In genomic region chr2:98867539-98868309, GRCh38 we compare ENCODE assay signal across 16 cellular contexts.
DNase-seq lines count a peak whose midpoint lies in the region; ATAC-seq lines count a peak whose summit lies in the region.
"Had no signal": no experiment of that assay in that cellular context is flagged by ENCODE, and none has a peak within 500 bp of the region (broad histone marks: within the 10 kb centered on the region; RNA-seq: fewer than 3 reads in every experiment).

No MANE protein-coding gene starts in this region.

- POLR2A ChIA-PET in naive thymus-derived CD8-positive, alpha-beta T cell (lab: Charles Lee): no interaction called here

- H3K9ac ChIP-seq in mucosa of stomach (ENCODE audit: low read length): no peak overlapping the region
- H3K9ac ChIP-seq: BLaER1 treated with 17β-estradiol and CSF1 and Interleukin-3, amounts not matched to agents 10 nM and 100 nM had no signal

- peaks cover 31% of the 10 kb centered on the region for H3K4me1 ChIP-seq in mucosa of stomach (ENCODE audit: control insufficient read depth, insufficient read depth, low read length)
- H3K4me1 ChIP-seq in SJCRH30: no peaks in the 10 kb centered on the region
- H3K4me1 ChIP-seq: BLaER1 treated with 17β-estradiol and CSF1 and Interleukin-3, amounts not matched to agents 10 nM and 100 nM had no signal

- H3K27me3 ChIP-seq in MG63 (no peaks in the 10 kb centered on the region), mucosa of stomach (ENCODE audit: control insufficient read depth, insufficient read depth, low read length) (no peaks in the 10 kb centered on the region), SJCRH30 (peaks cover 3% of the 10 kb centered on the region; the same call in 1 of the 2 replicates)
- H3K27me3 ChIP-seq: BLaER1 treated with 17β-estradiol and CSF1 and Interleukin-3, amounts not matched to agents 10 nM and 100 nM had no signal

- H3K27ac Mint-ChIP-seq in naive thymus-derived CD8-positive, alpha-beta T cell: no peak overlapping the region
- H3K27ac Mint-ChIP-seq: stimulated activated naive B cell treated with anti-CD40 and anti-IgM and Interleukin-4, amounts not matched to agents 10 μg/mL and 1 μg/mL and 100 μg/mL, for 72 hours had no signal

- H3K9me3 Mint-ChIP-seq in naive thymus-derived CD8-positive, alpha-beta T cell: peaks cover 1 to 12% (median 7%) of the 10 kb centered on the region in 9 donors

- H3K27ac ChIP-seq in SJCRH30: no peak overlapping the region
- H3K27ac ChIP-seq: BLaER1 treated with 17β-estradiol and CSF1 and Interleukin-3, amounts not matched to agents 10 nM and 100 nM had no signal

- no peak overlapping the region for H3K4me3 ChIP-seq in MG63
- H3K4me3 ChIP-seq in mucosa of stomach (ENCODE audit: low read length): peak overlapping the region; percentile 67
- H3K4me3 ChIP-seq in SJCRH30: no peak overlapping the region
- H3K4me3 ChIP-seq: BLaER1 treated with 17β-estradiol and CSF1 and Interleukin-3, amounts not matched to agents 10 nM and 100 nM; mucosa of descending colon had no signal

- ATAC-seq in naive thymus-derived CD8-positive, alpha-beta T cell: no peak
- ATAC-seq: stimulated activated naive B cell treated with anti-CD40 and anti-IgM and Interleukin-4, amounts not matched to agents 10 μg/mL and 1 μg/mL and 100 μg/mL, for 72 hours had no signal

- peaks cover 0 to 4% (median 3%) of the 10 kb centered on the region in 5 donors for H3K27me3 Mint-ChIP-seq in naive thymus-derived CD8-positive, alpha-beta T cell

- DNase-seq in DMS53 treated with DMSO at 0.1 percent for 48 hours (lab: John Stamatoyannopoulos, UW; ENCODE audit: unreplicated experiment) (peak; percentile 22), MG63 (peak; percentile 56), cerebellum (ENCODE audit: low spot score) (peak; percentile 15), SIG-M5 (lab: John Stamatoyannopoulos, UW) (no peak), SJCRH30 (no peak)
- no peak for DNase-seq in stimulated activated CD4-positive, alpha-beta T cell treated with anti-CD3 and anti-CD28 coated beads, Interleukin-4, amount 100 ng/mL, for 24 hours
- DNase-seq in naive thymus-derived CD8-positive, alpha-beta T cell: no peak
- DNase-seq: activated CD4-positive, CD25-positive, alpha-beta regulatory T cell treated with anti-CD3 and anti-CD28 coated beads, Interleukin-2, amount 50 U/mL, for 72 hours; GDM1; NCI-H187 treated with DMSO at 0.1 percent for 48 hours; stimulated activated CD4-positive, alpha-beta T cell treated with anti-CD3 and anti-CD28 coated beads, Interleukin-2, amount 100 ng/mL, for 48 hours; stimulated activated naive B cell treated with anti-CD40 and anti-IgM and Interleukin-4, amounts not matched to agents 10 μg/mL and 1 μg/mL and 100 μg/mL, for 72 hours had no signal

- peaks cover 0 to 2% (median 0%) of the 10 kb centered on the region in 4 donors for H3K4me1 Mint-ChIP-seq in naive thymus-derived CD8-positive, alpha-beta T cell
- H3K4me1 Mint-ChIP-seq: stimulated activated naive B cell treated with anti-CD40 and anti-IgM and Interleukin-4, amounts not matched to agents 10 μg/mL and 1 μg/mL and 100 μg/mL, for 72 hours had no signal

- H3K9me3 ChIP-seq in MG63: no peaks in the 10 kb centered on the region
- H3K9me3 ChIP-seq in mucosa of stomach (ENCODE audit: control insufficient read depth, low read length): no peaks in the 10 kb centered on the region
- no peaks in the 10 kb centered on the region for H3K9me3 ChIP-seq in SJCRH30 (replicated peaks)
- H3K9me3 ChIP-seq: mucosa of descending colon had no signal

- H3K36me3 ChIP-seq in MG63 (no peaks in the 10 kb centered on the region), mucosa of stomach (ENCODE audit: control insufficient read depth, insufficient read depth, low read length) (no peaks in the 10 kb centered on the region), SJCRH30 (no peaks in the 10 kb centered on the region)
- H3K36me3 ChIP-seq: BLaER1 treated with 17β-estradiol and CSF1 and Interleukin-3, amounts not matched to agents 10 nM and 100 nM had no signal

- no peak overlapping the region for H3K4me3 Mint-ChIP-seq in naive thymus-derived CD8-positive, alpha-beta T cell
- H3K4me3 Mint-ChIP-seq: brain; stimulated activated naive B cell treated with anti-CD40 and anti-IgM and Interleukin-4, amounts not matched to agents 10 μg/mL and 1 μg/mL and 100 μg/mL, for 72 hours had no signal

- peaks cover 0 to 9% (median 8%) of the 10 kb centered on the region in 3 donors for H3K36me3 Mint-ChIP-seq in naive thymus-derived CD8-positive, alpha-beta T cell
- H3K36me3 Mint-ChIP-seq: brain; stimulated activated naive B cell treated with anti-CD40 and anti-IgM and Interleukin-4, amounts not matched to agents 10 μg/mL and 1 μg/mL and 100 μg/mL, for 72 hours had no signal

Comparison
In these comparisons a context has a peak if more than half of its experiments do, and no peak if none do; other contexts are left out.
1. DNase-seq: peak in DMS53 treated with DMSO at 0.1 percent for 48 hours (single experiment), MG63 (single experiment) and cerebellum (single experiment); none in SIG-M5 (single experiment), stimulated activated CD4-positive, alpha-beta T cell treated with anti-CD3 and anti-CD28 coated beads, Interleukin-4, amount 100 ng/mL, for 24 hours (single experiment), SJCRH30 (0 of 2) and naive thymus-derived CD8-positive, alpha-beta T cell (0 of 10).